In genomic region chr2:118845005-118845842, GRCh38 we compare ENCODE assay signal across 12 cellular contexts. TPM values are rescaled to one million over a fixed set of nuclear protein-coding genes. Genes with fewer than 3 reads are reported as not detected.
DNase-seq lines count a peak whose midpoint lies in the region; ATAC-seq and TF ChIP-seq lines count a peak whose summit lies in the region.
"Had no signal": no experiment of that assay in that cellular context is flagged by ENCODE, and none has a peak within 500 bp of the region (broad histone marks: within the 10 kb centered on the region; RNA-seq: fewer than 3 reads in every experiment).

No MANE protein-coding gene starts in this region.

- peak overlapping the region; percentile 63 for H3K27ac Mint-ChIP-seq in T-helper 2 cell treated with Interferon-gamma antibody and Interleukin-4, amounts not matched to agents 5 μg/mL and 100 μg/mL, for 36 hours

- no peaks in the 10 kb centered on the region for H3K27me3 ChIP-seq in MG63
- H3K27me3 ChIP-seq in psoas muscle (ENCODE audit: insufficient read depth in 3 of 3, low read length in 2 of 3), result peaks cover 0 to 70% (median 38%) of the 10 kb centered on the region in 3 donors

- H3K9me3 ChIP-seq in MG63 (no peaks in the 10 kb centered on the region), psoas muscle (no peaks in the 10 kb centered on the region)

- peaks cover 78% of the 10 kb centered on the region for H3K27me3 Mint-ChIP-seq in T-helper 2 cell treated with Interferon-gamma antibody and Interleukin-4, amounts not matched to agents 5 μg/mL and 100 μg/mL, for 36 hours (ENCODE audit: low read depth)

- no peak overlapping the region for H3K4me3 Mint-ChIP-seq in T-helper 2 cell treated with Interferon-gamma antibody and Interleukin-4, amounts not matched to agents 5 μg/mL and 100 μg/mL, for 36 hours

- H3K9me3 Mint-ChIP-seq in T-helper 2 cell treated with Interferon-gamma antibody and Interleukin-4, amounts not matched to agents 5 μg/mL and 100 μg/mL, for 36 hours, result no peaks in the 10 kb centered on the region
- H3K9me3 Mint-ChIP-seq: activated T-cell treated with anti-CD3 and anti-CD28 coated beads, Interleukin-2, amount 50 U/mL, for 4 hours had no signal

- peak overlapping the region; percentile 60 for H3K27ac ChIP-seq in psoas muscle

- H3K36me3 ChIP-seq in MG63, result peaks cover 38% of the 10 kb centered on the region
- H3K36me3 ChIP-seq in psoas muscle (ENCODE audit: insufficient read depth in 1 of 2, low read depth in 1 of 2), result no peaks in the 10 kb centered on the region

- TF ChIP-seq CTCF in fibroblast of the aortic adventitia (IDR thresholded peaks at IDR 0.05; ENCODE audit: insufficient read depth, low read length), result no peak
- no peak for TF ChIP-seq CTCF in psoas muscle (IDR thresholded peaks at IDR 0.05)

- no peaks in the 10 kb centered on the region for H3K4me1 ChIP-seq in psoas muscle

- DNase-seq in T-helper 2 cell treated with Interferon-gamma antibody and Interleukin-4, amounts not matched to agents 5 μg/mL and 100 μg/mL, for 36 hours (ENCODE audit: low spot score), result no peak
- DNase-seq in T-helper 2 cell, result no peak
- DNase-seq in MG63, result peak; percentile 53
- no peak for DNase-seq in fibroblast of the aortic adventitia (ENCODE audit: low read depth)
- peak in 1 of 2 donors; percentile 49 for DNase-seq in psoas muscle
- DNase-seq in NCI-H2107 (lab: John Stamatoyannopoulos, UW), result no peak
- DNase-seq in GM19240 (ENCODE audit: insufficient read length, low spot score), result no peak
- DNase-seq: activated T-cell treated with anti-CD3 and anti-CD28 coated beads, Interleukin-2, amount 50 U/mL, for 4 hours had no signal

- intact Hi-C loops in psoas muscle (cut with DNase I), result no loop called here

- peak in 3 of 4 donors; percentile 29 to 37 (median 35) for ATAC-seq in psoas muscle
- no peak for ATAC-seq in GM18519 (IDR thresholded peaks at IDR 0.05; ENCODE audit: low FRiP score, unreplicated experiment)
- ATAC-seq: activated T-cell treated with anti-CD3 and anti-CD28 coated beads, Interleukin-2, amount 50 U/mL, for 4 hours had no signal

- 48 to 53% (median 48%) methylated on average over 58 of the region's 58 CpGs for WGBS in psoas muscle, 3 donors

- peaks cover 3% of the 10 kb centered on the region for H3K4me1 Mint-ChIP-seq in T-helper 2 cell treated with Interferon-gamma antibody and Interleukin-4, amounts not matched to agents 5 μg/mL and 100 μg/mL, for 36 hours (ENCODE audit: low read depth)

- H3K36me3 Mint-ChIP-seq in T-helper 2 cell treated with Interferon-gamma antibody and Interleukin-4, amounts not matched to agents 5 μg/mL and 100 μg/mL, for 36 hours (ENCODE audit: low read depth), result no peaks in the 10 kb centered on the region

- H3K4me3 ChIP-seq in MG63 (peak overlapping the region; percentile 77), fibroblast of the aortic adventitia (ENCODE audit: low read depth, low read length) (peak overlapping the region; percentile 66), psoas muscle (peak overlapping the region; percentile 67)

RNA-seq across cellular contexts. Expression of gene EN1, which starts 2.2 kb away (rescaled TPM):
- total RNA-seq in MG63 (2014; rRNA removed; shearing (Covaris generic); ENCODE audit: low replicate concordance), result 1.2 and 7.2 TPM in 2 replicates
- 0.63 and 0.90 TPM in 2 replicates for total RNA-seq in fibroblast of the aortic adventitia (ENCODE audit: low replicate concordance)
- 1 to 10 TPM; 1.1 to 9.5 (median 4.8) TPM for total RNA-seq in psoas muscle
- polyA plus RNA-seq in psoas muscle, result under 1 TPM; 0.70 to 0.89 (median 0.71) TPM
- total RNA-seq: A673; activated T-cell treated with anti-CD3 and anti-CD28 coated beads, Interleukin-2, amount 50 U/mL, for 4 hours; G401; mucosa of gallbladder had no signal
